ENCODE assay signal across 1 cellular context in the genomic region with DNA sequence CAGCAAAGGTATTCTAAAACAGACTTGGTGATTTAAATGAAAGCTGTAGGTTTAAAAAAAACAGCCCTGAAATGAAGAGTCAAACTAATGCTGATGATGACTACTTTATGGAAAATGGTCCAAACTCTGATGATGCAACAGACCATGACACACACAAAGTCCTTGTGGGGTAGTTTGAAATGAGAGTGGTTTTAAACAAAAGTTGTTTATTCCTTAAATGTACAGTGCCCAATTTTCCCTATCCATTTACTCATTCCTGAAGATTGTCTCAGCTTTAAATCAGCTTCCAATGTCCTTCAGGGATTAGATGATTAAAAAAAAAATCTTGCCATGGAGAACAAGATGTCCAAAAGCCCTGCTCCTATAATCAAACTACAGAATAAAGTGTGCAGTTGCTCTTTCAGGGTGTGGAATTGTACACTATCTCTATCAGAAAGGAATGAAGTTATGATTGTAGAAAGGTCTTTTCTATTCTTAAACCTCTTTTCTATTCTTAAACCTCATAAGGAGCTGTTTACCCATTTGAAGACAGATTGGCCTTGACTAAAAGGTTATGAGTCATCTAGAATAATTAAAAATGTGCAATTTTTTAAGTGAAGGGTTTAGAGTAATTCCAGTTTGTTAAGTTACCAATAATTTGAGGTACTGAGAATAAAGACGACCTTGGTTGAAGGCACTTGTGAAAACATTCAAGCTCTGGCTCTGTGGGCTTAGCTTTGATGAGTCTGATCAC.
TF ChIP-seq lines count a peak whose summit lies in the region.

No MANE protein-coding gene starts in this region.

TF ChIP-seq in IMR-90, 13 proteins besides CTCF, POLR2A, EP300 and RAD21 (continued from another document):
- TF ChIP-seq ELK1 (IDR thresholded peaks at IDR 0.05; ENCODE audit: borderline replicate concordance, low read depth, low read length) = no peak
